ENCODE assay signal across 1 cellular context in genomic region chr18:56662902-56663301, GRCh38.
TF ChIP-seq lines count a peak whose summit lies in the region.

No MANE protein-coding gene starts in this region.

TF ChIP-seq in GM23338, 12 proteins besides CTCF, POLR2A, EP300 and RAD21 (continued from another document):
- no peak for TF ChIP-seq ZNF462 (CRISPR knock-in tag; IDR thresholded peaks at IDR 0.05)
- TF ChIP-seq POLR2AphosphoS5 (IDR thresholded peaks at IDR 0.05; ENCODE audit: low read depth): no peak
- no peak for TF ChIP-seq EZH2phosphoT487 (IDR thresholded peaks at IDR 0.05; ENCODE audit: unreplicated experiment)
- TF ChIP-seq ETS1 (IDR thresholded peaks at IDR 0.05): no peak
- no peak for TF ChIP-seq NANOG (IDR thresholded peaks at IDR 0.05; ENCODE audit: borderline replicate concordance)
